In genomic region chr1:25945756-25946155, GRCh38 we compare ENCODE assay signal across 18 cellular contexts. TPM values are rescaled to one million over a fixed set of nuclear protein-coding genes. Genes with fewer than 3 reads are reported as not detected.
A peak's percentile ranks its signal among the peaks of the same experiment; 100 is the strongest.
DNase-seq lines count a peak whose midpoint lies in the region; ATAC-seq and TF ChIP-seq lines count a peak whose summit lies in the region.
"Had no signal": no experiment of that assay in that cellular context is flagged by ENCODE, and none has a peak within 500 bp of the region (broad histone marks: within the 10 kb centered on the region; RNA-seq: fewer than 3 reads in every experiment).

No MANE protein-coding gene starts in this region.

- H3K27me3 ChIP-seq in NT2/D1 (ENCODE audit: insufficient read depth, insufficient read length), result no peaks in the 10 kb centered on the region
- H3K27me3 ChIP-seq: BLaER1 treated with 17β-estradiol and CSF1 and Interleukin-3, amounts not matched to agents 10 nM and 100 nM had no signal

- no peak for ATAC-seq in SK-N-SH treated with all-trans-retinoic acid at 6 μM for 48 hours
- no peak for ATAC-seq in HG03565 (IDR thresholded peaks at IDR 0.05; ENCODE audit: unreplicated experiment)
- ATAC-seq: CD8-positive, alpha-beta T cell; GM23338 had no signal

- H3K36me3 ChIP-seq in NT2/D1 (ENCODE audit: insufficient read depth, insufficient read length, low read length), result no peaks in the 10 kb centered on the region
- H3K36me3 ChIP-seq: BLaER1 treated with 17β-estradiol and CSF1 and Interleukin-3, amounts not matched to agents 10 nM and 100 nM had no signal

- no peaks in the 10 kb centered on the region for H3K4me1 ChIP-seq in NT2/D1 (ENCODE audit: insufficient read depth, insufficient read length)
- H3K4me1 ChIP-seq: BLaER1 treated with 17β-estradiol and CSF1 and Interleukin-3, amounts not matched to agents 10 nM and 100 nM had no signal

- H3K36me3 Mint-ChIP-seq in T-helper 2 cell treated with Interferon-gamma antibody and Interleukin-4, amounts not matched to agents 5 μg/mL and 100 μg/mL, for 36 hours (ENCODE audit: low read depth), result peaks cover 2% of the 10 kb centered on the region
- H3K36me3 Mint-ChIP-seq: CD8-positive, alpha-beta T cell had no signal

- no peak overlapping the region for H3K9ac ChIP-seq in NT2/D1 (ENCODE audit: insufficient read length, low read depth)
- H3K9ac ChIP-seq: BLaER1 treated with 17β-estradiol and CSF1 and Interleukin-3, amounts not matched to agents 10 nM and 100 nM had no signal

- no peak overlapping the region for H3K4me3 ChIP-seq in NT2/D1 (ENCODE audit: insufficient read length, low read depth)
- H3K4me3 ChIP-seq: BLaER1 treated with 17β-estradiol and CSF1 and Interleukin-3, amounts not matched to agents 10 nM and 100 nM; GM23338; SK-N-MC had no signal

- H3K27ac Mint-ChIP-seq in T-helper 2 cell treated with Interferon-gamma antibody and Interleukin-4, amounts not matched to agents 5 μg/mL and 100 μg/mL, for 36 hours, result no peak overlapping the region
- H3K27ac Mint-ChIP-seq: CD8-positive, alpha-beta T cell; GM23338 had no signal

- DNase-seq in HT1080 (ENCODE audit: low read depth) (peak; percentile 31), NT2/D1 (ENCODE audit: low read depth, low spot score) (peak; percentile 48), left kidney (ENCODE audit: low read depth, low spot score) (peak; percentile 14), NCI-H748 (lab: John Stamatoyannopoulos, UW; ENCODE audit: unreplicated experiment) (no peak)
- no peak for DNase-seq in T-helper 2 cell treated with Interferon-gamma antibody and Interleukin-4, amounts not matched to agents 5 μg/mL and 100 μg/mL, for 36 hours (ENCODE audit: low spot score)
- DNase-seq: ACHN; CD8-positive, alpha-beta T cell; DND-41; HCEC 1CT; Karpas-422; MV-4-11; NCI-H187; Right ventricle myocardium superior had no signal

- peaks cover 13% of the 10 kb centered on the region for H3K9me3 Mint-ChIP-seq in T-helper 2 cell treated with Interferon-gamma antibody and Interleukin-4, amounts not matched to agents 5 μg/mL and 100 μg/mL, for 36 hours
- H3K9me3 Mint-ChIP-seq: CD8-positive, alpha-beta T cell had no signal

- no peak overlapping the region for H3K4me3 Mint-ChIP-seq in T-helper 2 cell treated with Interferon-gamma antibody and Interleukin-4, amounts not matched to agents 5 μg/mL and 100 μg/mL, for 36 hours
- H3K4me3 Mint-ChIP-seq: CD8-positive, alpha-beta T cell; GM23338 had no signal

- H3K4me1 Mint-ChIP-seq in T-helper 2 cell treated with Interferon-gamma antibody and Interleukin-4, amounts not matched to agents 5 μg/mL and 100 μg/mL, for 36 hours (ENCODE audit: low read depth), result no peaks in the 10 kb centered on the region
- H3K4me1 Mint-ChIP-seq: GM23338 had no signal

- peaks cover 5% of the 10 kb centered on the region; the same call in 1 of the 2 replicates for H3K9me3 ChIP-seq in NT2/D1 (ENCODE audit: insufficient read depth, low read length)

- peaks cover 7% of the 10 kb centered on the region for H3K27me3 Mint-ChIP-seq in T-helper 2 cell treated with Interferon-gamma antibody and Interleukin-4, amounts not matched to agents 5 μg/mL and 100 μg/mL, for 36 hours (ENCODE audit: low read depth)

TF ChIP-seq in SK-N-SH treated with all-trans-retinoic acid at 6 μM for 48 hours, 23 proteins besides CTCF, POLR2A, EP300 and RAD21:
- TF ChIP-seq POU6F1 (CRISPR knock-in tag; IDR thresholded peaks at IDR 0.05; ENCODE audit: borderline replicate concordance, low read depth), result no peak
- no peak for TF ChIP-seq CREB5 (CRISPR knock-in tag; IDR thresholded peaks at IDR 0.05; ENCODE audit: low read depth)
- TF ChIP-seq TOX (CRISPR knock-in tag; IDR thresholded peaks at IDR 0.05; ENCODE audit: borderline replicate concordance), result no peak
- TF ChIP-seq ZNF565 (CRISPR knock-in tag; conservative IDR thresholded peaks at IDR 0.05; ENCODE audit: low read depth), result no peak
TF ChIP-seq in SK-N-SH treated with all-trans-retinoic acid at 6 μM for 48 hours: peak in this region for 0.

RNA-seq across cellular contexts. Expression of gene STMN1, which starts 39.5 kb away (rescaled TPM):
- 314 and 408 TPM in 2 replicates for total RNA-seq in HT1080 (2014; rRNA removed; shearing (Covaris generic))
- 425 and 442 TPM in 2 replicates for polyA plus RNA-seq in HT1080 (2015; cell fraction: cytosol; rRNA removed)
- polyA plus RNA-seq in HT1080 (2015; cell fraction: nucleus; rRNA removed), result 278 and 285 TPM in 2 replicates

RNA-seq across cellular contexts. Expression of gene PAFAH2, which starts 52.1 kb away (rescaled TPM):
- total RNA-seq in HT1080 (2014; rRNA removed; shearing (Covaris generic)), result 5.4 and 7.1 TPM in 2 replicates
- polyA plus RNA-seq in HT1080 (2015; cell fraction: cytosol; rRNA removed), result 10.7 and 11.0 TPM in 2 replicates
- 13.0 and 14.5 TPM in 2 replicates for polyA plus RNA-seq in HT1080 (2015; cell fraction: nucleus; rRNA removed)

Comparison
In these comparisons a context has a peak if more than half of its experiments do, and no peak if none do; other contexts are left out.
1. DNase-seq: peak in HT1080 (single experiment), NT2/D1 (single experiment) and left kidney (single experiment); none in T-helper 2 cell treated with Interferon-gamma antibody and Interleukin-4, amounts not matched to agents 5 μg/mL and 100 μg/mL, for 36 hours (single experiment) and NCI-H748 (single experiment).